8 cellular contexts compared by ENCODE assay signal in the genomic region with DNA sequence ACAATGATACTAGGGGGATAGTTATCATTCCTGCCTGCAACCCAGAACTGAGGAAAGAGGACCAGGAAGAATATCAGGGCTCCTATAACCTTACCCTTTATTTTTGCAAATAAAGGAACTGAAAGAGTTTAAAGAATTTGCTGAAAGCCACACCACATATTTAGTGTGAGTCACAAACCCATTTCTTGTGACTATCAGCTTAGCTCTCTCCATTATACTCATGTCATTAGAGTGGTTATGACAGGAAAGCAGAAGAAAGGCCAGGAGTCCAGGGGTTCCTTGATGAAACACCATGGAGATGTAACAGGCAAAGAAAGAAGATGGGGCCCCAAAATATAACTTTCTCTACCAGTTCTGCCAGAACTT.
A peak's percentile ranks its signal among the peaks of the same experiment; 100 is the strongest.
DNase-seq lines count a peak whose midpoint lies in the region; ATAC-seq and TF ChIP-seq lines count a peak whose summit lies in the region.

No MANE protein-coding gene starts in this region.

- no peaks in the 10 kb centered on the region for H3K4me1 ChIP-seq in Karpas-422 (ENCODE audit: low read length)

- no peaks in the 10 kb centered on the region for H4K20me1 ChIP-seq in Karpas-422 (ENCODE audit: insufficient read depth, low read depth, low read length)

- H3K4me2 ChIP-seq in Karpas-422 (ENCODE audit: low read depth, low read length, poor library complexity, severe bottlenecking), result no peak overlapping the region

- H3K4me3 ChIP-seq in HL-60 (replicated peaks; ENCODE audit: insufficient read depth, low read length) (no peak overlapping the region), fibroblast of mammary gland (ENCODE audit: control insufficient read depth, low read depth, low read length) (no peak overlapping the region), Karpas-422 (ENCODE audit: low read length) (no peak overlapping the region)

- ATAC-seq in GM18511 (IDR thresholded peaks at IDR 0.05; ENCODE audit: unreplicated experiment) (peak; percentile 61), GM21737 (IDR thresholded peaks at IDR 0.05; ENCODE audit: unreplicated experiment) (peak; percentile 60)

- DNase-seq in HL-60 (ENCODE audit: low read depth in 1 of 2, low spot score in 1 of 2) (peak; percentile 43 to 44), fibroblast of mammary gland (ENCODE audit: low read depth) (peak; percentile 2), activated gamma-delta T cell (lab: John Stamatoyannopoulos, UW) (no peak), Karpas-422 (no peak), 8988T (no peak), C1 segment of cervical spinal cord (lab: John Stamatoyannopoulos, UW) (no peak)

- H3K36me3 ChIP-seq in Karpas-422 (ENCODE audit: insufficient read depth, low read length), result no peaks in the 10 kb centered on the region

- H3K27ac ChIP-seq in HL-60 (replicated peaks), result peak overlapping the region; percentile 76
- no peak overlapping the region for H3K27ac ChIP-seq in Karpas-422 (ENCODE audit: low read length)

- TF ChIP-seq CTCF in HL-60 (IDR thresholded peaks at IDR 0.05; ENCODE audit: insufficient read depth, low read length) (no peak), fibroblast of mammary gland (conservative IDR thresholded peaks at IDR 0.05; ENCODE audit: control insufficient read depth, insufficient read depth, low read depth, low read length) (no peak)

- H3K27me3 ChIP-seq in HL-60 (ENCODE audit: insufficient read depth, poor library complexity, severe bottlenecking) (no peaks in the 10 kb centered on the region), Karpas-422 (ENCODE audit: low read length) (no peaks in the 10 kb centered on the region)

- H3K9me2 ChIP-seq in Karpas-422 (replicated peaks; ENCODE audit: insufficient read depth, low read length), result no peaks in the 10 kb centered on the region

- H3K9ac ChIP-seq in Karpas-422 (ENCODE audit: low read length), result no peak overlapping the region

- H3K79me2 ChIP-seq in Karpas-422 (ENCODE audit: low read length), result no peaks in the 10 kb centered on the region

- H2AFZ ChIP-seq in Karpas-422 (ENCODE audit: low read length), result no peak overlapping the region

- H3K9me3 ChIP-seq in Karpas-422 (ENCODE audit: low read length), result 0 out of 2 replicates have a peak, but pooled peaks cover 3% of the 10 kb centered on the region

Comparison
In these comparisons a context has a peak if more than half of its experiments do, and no peak if none do; other contexts are left out.
1. DNase-seq: peak in HL-60 (2 of 2) and fibroblast of mammary gland (single experiment); none in activated gamma-delta T cell (single experiment), Karpas-422 (single experiment), 8988T (single experiment) and C1 segment of cervical spinal cord (0 of 14).